8 cellular contexts compared by ENCODE assay signal in the genomic region with DNA sequence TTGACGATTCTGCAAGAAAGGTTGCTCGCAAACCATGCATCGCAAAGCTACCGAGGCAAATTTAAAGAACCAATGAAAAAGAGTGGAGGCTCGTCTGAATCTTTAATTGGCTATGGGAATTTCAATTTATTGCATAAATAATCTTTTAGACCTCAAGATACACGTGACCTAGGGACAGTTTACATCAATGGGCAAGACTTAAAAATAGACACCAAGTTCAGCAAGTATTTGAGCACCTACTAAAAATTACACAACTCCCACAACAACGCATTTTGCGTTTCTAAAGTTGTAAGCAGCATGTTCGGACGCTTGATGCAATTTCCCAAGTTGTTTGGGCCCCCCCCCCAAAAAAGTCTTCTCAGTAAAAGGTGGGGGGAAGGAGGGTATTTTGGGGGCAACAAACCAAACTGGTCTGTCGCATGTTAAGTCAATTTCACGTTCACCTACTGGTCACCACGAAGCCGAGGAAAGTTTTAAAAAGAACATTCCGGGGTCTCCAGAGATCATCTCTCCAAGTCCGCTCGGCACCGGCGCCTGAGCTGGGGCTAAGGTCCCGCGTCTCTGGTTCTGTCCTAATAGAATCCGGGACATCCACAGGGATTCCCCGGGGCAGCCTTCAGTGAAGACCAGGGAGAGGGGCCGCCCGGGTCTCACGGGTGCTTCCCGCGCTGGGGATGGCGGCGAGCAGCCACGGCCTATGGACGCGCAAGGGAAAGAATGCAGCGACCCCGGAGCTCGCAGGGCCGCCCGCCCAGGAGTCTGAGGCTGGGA. TPM values are rescaled to one million over a fixed set of nuclear protein-coding genes. Genes with fewer than 3 reads are reported as not detected.
DNase-seq lines count a peak whose midpoint lies in the region; ATAC-seq and TF ChIP-seq lines count a peak whose summit lies in the region.

No MANE protein-coding gene starts in this region.

- H3K4me3 ChIP-seq in HCT116 (replicated peaks in 1 of 2; ENCODE audit: low read depth in 1 of 2, low read length in 2 of 2), result peak overlapping the region; percentile 75 to 86
- H3K4me3 ChIP-seq in brain microvascular endothelial cell (ENCODE audit: low read depth, low read length), result peak overlapping the region; percentile 95
- peak overlapping the region; percentile 72 to 93 for H3K4me3 ChIP-seq in stomach smooth muscle (ENCODE audit: low read length in 2 of 2)

- H3K4me2 ChIP-seq in HCT116 (ENCODE audit: low read length), result peak overlapping the region; percentile 88

- TF ChIP-seq POLR2A in HCT116 (IDR thresholded peaks at IDR 0.05; ENCODE audit: borderline replicate concordance, extremely low read depth, insufficient read depth, insufficient read length), result no peak

- RAD21 ChIA-PET in HCT116 (lab: Charles Lee; ENCODE audit: low non-redundant PET in 1 of 2, low total read pairs in 2 of 2, uncharacterized antibody in 2 of 2, unreplicated experiment in 2 of 2), result no interaction called here

- CTCF ChIA-PET in HCT116 (lab: Charles Lee), result interaction anchor here (0.9 to 1.4 kb wide), 2 partner anchors 286 to 308 kb away, joined by 5 to 6 read pairs; no protein-coding TSS in a partner anchor

- DNase-seq in ELF-1 (ENCODE audit: low read depth, low spot score), result peak; percentile 51
- DNase-seq in HCT116 (ENCODE audit: low read depth, low spot score), result no peak
- DNase-seq in NOMO-1 treated with DMSO at 0.1 percent for 48 hours (lab: John Stamatoyannopoulos, UW; ENCODE audit: unreplicated experiment), result peak; percentile 48
- no peak for DNase-seq in brain microvascular endothelial cell
- no peak for DNase-seq in cortex of kidney (lab: John Stamatoyannopoulos, UW)
- DNase-seq in activated CD4-positive, CD25-positive, alpha-beta regulatory T cell (lab: John Stamatoyannopoulos, UW), result no peak

- H3K9me2 ChIP-seq in HCT116 (ENCODE audit: insufficient read depth), result no peaks in the 10 kb centered on the region

- peak overlapping the region; percentile 99 for H3K27ac ChIP-seq in HCT116 (ENCODE audit: low read depth, low read length)
- H3K27ac ChIP-seq in brain microvascular endothelial cell, result peak overlapping the region; percentile 98
- peak overlapping the region; percentile 98 for H3K27ac ChIP-seq in layer of hippocampus (ENCODE audit: low read depth, low read length)
- peak overlapping the region; percentile 89 for H3K27ac ChIP-seq in stomach smooth muscle (ENCODE audit: low read length)

- peak; percentile 11 for ATAC-seq in HCT116

- TSS peak; percentile 46 for BruUV-seq in HCT116 (replicated peaks; lab: Mats Ljungman, UMichigan)

- H4K20me1 ChIP-seq in HCT116 (ENCODE audit: insufficient read depth), result peaks cover 24% of the 10 kb centered on the region; the same call in 1 of the 2 replicates

- peaks cover 97% of the 10 kb centered on the region for H3K79me2 ChIP-seq in HCT116 (ENCODE audit: insufficient read depth, low read length)

- H2AFZ ChIP-seq in HCT116 (ENCODE audit: low read depth, low read length, poor library complexity, severe bottlenecking), result no peak overlapping the region

- POLR2A ChIA-PET in HCT116 (lab: Charles Lee), result interaction anchor here (0.8 to 2.4 kb wide), 3 partner anchors 9 to 204 kb away, joined by 3 to 7 read pairs (median 4); no protein-coding TSS in a partner anchor

- TF ChIP-seq RAD21 in HCT116 (IDR thresholded peaks at IDR 0.05; ENCODE audit: low read depth), result no peak

- TF ChIP-seq CTCF in HCT116 (IDR thresholded peaks at IDR 0.05 in 2 of 3, conservative IDR thresholded peaks at IDR 0.05 in 1 of 3; ENCODE audit: borderline replicate concordance in 1 of 3, insufficient read depth in 1 of 3, low read depth in 2 of 3, low read length in 2 of 3), result no peak
- TF ChIP-seq CTCF in brain microvascular endothelial cell (IDR thresholded peaks at IDR 0.05; ENCODE audit: low read depth, low read length, missing control alignments), result no peak

- H3K36me3 ChIP-seq in HCT116 (ENCODE audit: control insufficient read depth in 1 of 2, insufficient read depth in 2 of 2, low read length in 2 of 2) (peaks cover 3 to 48% of the 10 kb centered on the region in 2 experiments), brain microvascular endothelial cell (replicated peaks) (peaks cover 4% of the 10 kb centered on the region), stomach smooth muscle (ENCODE audit: control insufficient read depth in 2 of 2, insufficient read depth in 2 of 2, low read length in 2 of 2) (no peaks in the 10 kb centered on the region)

- H3K4me1 ChIP-seq in HCT116 (ENCODE audit: control insufficient read depth in 1 of 2, insufficient read depth in 2 of 2, low read length in 2 of 2) (peaks cover 27 to 66% of the 10 kb centered on the region in 2 experiments), stomach smooth muscle (ENCODE audit: control insufficient read depth, insufficient read depth, low read length) (peaks cover 21% of the 10 kb centered on the region)

- intact Hi-C loops in HCT116 (cut with micrococcal nuclease), result loop anchor here (10.0 kb wide), 1 partner anchor 307 kb away; no protein-coding TSS in a partner anchor

- in situ Hi-C loops in brain microvascular endothelial cell (cut with HindIII; ENCODE audit: low pct_ligation_motif_present, low sequenced_read_pairs), result no loop called here

- H3K9me3 ChIP-seq in HCT116 (ENCODE audit: control insufficient read depth in 1 of 2, insufficient read depth in 1 of 2, low read depth in 1 of 2, low read length in 2 of 2) (no peaks in the 10 kb centered on the region), stomach smooth muscle (ENCODE audit: control insufficient read depth in 2 of 2, low read length in 2 of 2) (no peaks in the 10 kb centered on the region)

- H3K9ac ChIP-seq in HCT116 (ENCODE audit: low read length) (peak overlapping the region; percentile 99), stomach smooth muscle (ENCODE audit: low read length in 2 of 2) (peak overlapping the region; percentile 91 to 93)

- H3K27me3 ChIP-seq in HCT116 (ENCODE audit: insufficient read depth, low read length) (no peaks in the 10 kb centered on the region), brain microvascular endothelial cell (replicated peaks) (no peaks in the 10 kb centered on the region), layer of hippocampus (ENCODE audit: control insufficient read depth, insufficient read depth, low read length) (no peaks in the 10 kb centered on the region), stomach smooth muscle (ENCODE audit: control insufficient read depth in 1 of 2, insufficient read depth in 2 of 2, low read length in 2 of 2) (no peaks in the 10 kb centered on the region)

TF ChIP-seq in HCT116, 20 proteins besides CTCF, POLR2A, EP300 and RAD21:
- TF ChIP-seq, protein P1, sequence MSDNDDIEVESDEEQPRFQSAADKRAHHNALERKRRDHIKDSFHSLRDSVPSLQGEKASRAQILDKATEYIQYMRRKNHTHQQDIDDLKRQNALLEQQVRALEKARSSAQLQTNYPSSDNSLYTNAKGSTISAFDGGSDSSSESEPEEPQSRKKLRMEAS (IDR thresholded peaks at IDR 0.05), result 0 out of 2 replicates have a peak, but pooled peaks have one; percentile 15
- TF ChIP-seq POLR2AphosphoS5 (IDR thresholded peaks at IDR 0.05; ENCODE audit: low read depth, low read length) (no peak; the same call in 1 of the 2 replicates), CEBPB (IDR thresholded peaks at IDR 0.05; ENCODE audit: low read depth) (no peak)

RNA-seq across cellular contexts. Expression of gene SNX5, which starts 0.8 kb away (rescaled TPM):
- 159 TPM for total RNA-seq in HCT116 (2021; ENCODE audit: unreplicated experiment)
- polyA plus RNA-seq in HCT116 (2012), result 85.0 and 93.2 TPM in 2 replicates

RNA-seq across cellular contexts. Expression of gene MGME1, which starts 1.0 kb away (rescaled TPM):
- total RNA-seq in HCT116 (2021; ENCODE audit: unreplicated experiment), result 37.1 TPM
- 20.1 and 25.3 TPM in 2 replicates for polyA plus RNA-seq in HCT116 (2012)

Comparison
In these comparisons a context has a peak if more than half of its experiments do, and no peak if none do; other contexts are left out.
1. DNase-seq: peak in ELF-1 (single experiment) and NOMO-1 treated with DMSO at 0.1 percent for 48 hours (single experiment); none in HCT116 (single experiment), brain microvascular endothelial cell (single experiment), cortex of kidney (single experiment) and activated CD4-positive, CD25-positive, alpha-beta regulatory T cell (0 of 4).
2. Peak in every context shown above with its lines, with median percentiles within 50 percentile points of each other: H3K27ac ChIP-seq and H3K4me3 ChIP-seq.